ENCODE assay signal across 8 cellular contexts in genomic region chr5:151239237-151239861, GRCh38. TPM values are rescaled to one million over a fixed set of nuclear protein-coding genes. Genes with fewer than 3 reads are reported as not detected.
DNase-seq lines count a peak whose midpoint lies in the region; ATAC-seq and TF ChIP-seq lines count a peak whose summit lies in the region.

No MANE protein-coding gene starts in this region.

- peak overlapping the region; percentile 28 for H3K4me3 ChIP-seq in GM12875 (ENCODE audit: low read depth, low read length)

- no peaks in the 10 kb centered on the region for H3K36me3 Mint-ChIP-seq in chondrocyte (ENCODE audit: low read depth)

- H3K27ac Mint-ChIP-seq in chondrocyte (ENCODE audit: unreplicated experiment) = no peak overlapping the region

- peak; percentile 55 to 66 for DNase-seq in AML-193 (lab: John Stamatoyannopoulos, UW)
- DNase-seq in HPDE6-E6E7 (ENCODE audit: extremely low spot score) = peak; percentile 78
- peak; percentile 44 for DNase-seq in SKM-1 treated with dmso at 0.1 percent for 144 hours (lab: John Stamatoyannopoulos, UW; ENCODE audit: unreplicated experiment)
- DNase-seq in chondrocyte (ENCODE audit: low spot score) = no peak
- peak; percentile 79 for DNase-seq in left lobe of liver (ENCODE audit: low spot score)
- DNase-seq in stimulated activated CD8-positive, alpha-beta memory T cell treated with anti-CD3 and anti-CD28 coated beads, Interleukin-4, amount 100 ng/mL, for 1 hour (ENCODE audit: low read depth in 2 of 2, low spot score in 1 of 2) = peak; percentile 25 to 29

- peak; percentile 88 for ATAC-seq in left lobe of liver
- no peak for ATAC-seq in GM21526 (IDR thresholded peaks at IDR 0.05; ENCODE audit: low FRiP score, unreplicated experiment)

- peaks cover 11% of the 10 kb centered on the region for H3K4me1 Mint-ChIP-seq in chondrocyte (ENCODE audit: low read depth)

- TF ChIP-seq CTCF in GM12875 (IDR thresholded peaks at IDR 0.05; ENCODE audit: borderline replicate concordance, insufficient read depth, low read depth, low read length) (peak; percentile 89), chondrocyte (IDR thresholded peaks at IDR 0.05) (peak; percentile 80)

- H3K27me3 Mint-ChIP-seq in chondrocyte (ENCODE audit: low read depth) = peaks cover 8% of the 10 kb centered on the region

- peak overlapping the region; percentile 36 for H3K4me3 Mint-ChIP-seq in chondrocyte (ENCODE audit: unreplicated experiment)

- no peaks in the 10 kb centered on the region for H3K9me3 Mint-ChIP-seq in chondrocyte (ENCODE audit: low read depth)

RNA-seq across cellular contexts. Expression of gene GM2A, which starts 13.6 kb away (rescaled TPM):
- 21.4 to 29.1 TPM (median 21.7 TPM) in 3 replicates for total RNA-seq in chondrocyte
- 13.2 TPM for total RNA-seq in left lobe of liver

RNA-seq across cellular contexts. Expression of gene CCDC69, which starts 15.5 kb away (rescaled TPM):
- 1.2 to 1.5 TPM (median 1.3 TPM) in 3 replicates for total RNA-seq in chondrocyte
- 29.2 TPM for total RNA-seq in left lobe of liver

Comparison
In these comparisons a context has a peak if more than half of its experiments do, and no peak if none do; other contexts are left out.
1. RNA of gene CCDC69, which starts 15.5 kb away (total RNA-seq): 29.2 TPM in left lobe of liver (single experiment); 1.2 to 1.5 TPM in chondrocyte; every median in the first group is over 10 times any median in the second.